ENCODE assay signal across 8 cellular contexts in genomic region chr2:118089015-118089800, GRCh38. TPM values are rescaled to one million over a fixed set of nuclear protein-coding genes. Genes with fewer than 3 reads are reported as not detected.
DNase-seq lines count a peak whose midpoint lies in the region; ATAC-seq and TF ChIP-seq lines count a peak whose summit lies in the region.

No MANE protein-coding gene starts in this region.

- no peaks in the 10 kb centered on the region for H3K9me2 ChIP-seq in OCI-LY1 (ENCODE audit: low read depth, low read length)

- H3K4me1 ChIP-seq in OCI-LY1 (ENCODE audit: insufficient read depth, low read length, severe bottlenecking) (peaks cover 25% of the 10 kb centered on the region), ascending aorta (peaks cover 0 to 23% of the 10 kb centered on the region in 2 donors)

- ATAC-seq in HG02763 (IDR thresholded peaks at IDR 0.05; ENCODE audit: unreplicated experiment) (peak; percentile 31), sciatic nerve (peak; percentile 79)

- no peaks in the 10 kb centered on the region for H4K20me1 ChIP-seq in OCI-LY1 (ENCODE audit: insufficient read depth, low read length)

- TF ChIP-seq CTCF in OCI-LY1 (IDR thresholded peaks at IDR 0.05; ENCODE audit: low read length) = 0 out of 2 replicates have a peak, but pooled peaks have one; percentile 11
- peak in 1 of 3 experiments; percentile 24 for TF ChIP-seq CTCF in ascending aorta (IDR thresholded peaks at IDR 0.05)

- peak overlapping the region; percentile 99 for H3K4me3 ChIP-seq in OCI-LY1 (ENCODE audit: low read depth, low read length, poor library complexity, severe bottlenecking)
- peak overlapping the region; percentile 79 to 90 for H3K4me3 ChIP-seq in ascending aorta
- peak overlapping the region; percentile 84 for H3K4me3 ChIP-seq in iPS-11a (ENCODE audit: low read depth, low read length)

- H3K36me3 ChIP-seq in OCI-LY1 (ENCODE audit: insufficient read depth, low read length) (no peaks in the 10 kb centered on the region), ascending aorta (no peaks in the 10 kb centered on the region)

- H3F3A ChIP-seq in OCI-LY1 (ENCODE audit: insufficient read depth, low read length) = no peaks in the 10 kb centered on the region

- intact Hi-C loops in ascending aorta (cut with DNase I) = loop anchor here (2.0 to 10.0 kb wide), 3 partner anchors 77 to 1278 kb away; partner anchors contain the start of genes C2orf76, CCDC93, DBI and DDX18
- intact Hi-C loops in sciatic nerve (cut with DNase I) = no loop called here

- no peaks in the 10 kb centered on the region for H3K9me3 ChIP-seq in OCI-LY1 (ENCODE audit: low read length)
- no peaks in the 10 kb centered on the region for H3K9me3 ChIP-seq in ascending aorta

- no peak overlapping the region for H3K27ac ChIP-seq in OCI-LY1 (ENCODE audit: low read depth, low read length, poor library complexity, severe bottlenecking)
- peak overlapping the region; percentile 48 to 69 for H3K27ac ChIP-seq in ascending aorta

- H3K4me2 ChIP-seq in OCI-LY1 (ENCODE audit: low read length) = peak overlapping the region; percentile 87

- H2AFZ ChIP-seq in OCI-LY1 (ENCODE audit: low read length) = no peak overlapping the region

- H3K27me3 ChIP-seq in OCI-LY1 (ENCODE audit: insufficient read depth, low read length) (peaks cover 8% of the 10 kb centered on the region; the same call in 1 of the 2 replicates), ascending aorta (no peaks in the 10 kb centered on the region)

- H3K9ac ChIP-seq in OCI-LY1 (ENCODE audit: low read length) = peak overlapping the region; percentile 92

- DNase-seq in activated T-cell treated with anti-CD3 and anti-CD28 coated beads for 48 hours (ENCODE audit: low read depth) (peak; percentile 6), activated T-cell treated with anti-CD3 and anti-CD28 coated beads for 4 hours (no peak), ascending aorta (ENCODE audit: low spot score in 2 of 2) (no peak), sciatic nerve (ENCODE audit: low spot score) (no peak), NCI-H128 (lab: John Stamatoyannopoulos, UW; ENCODE audit: unreplicated experiment) (no peak)

- peaks cover 11% of the 10 kb centered on the region; the same call in 1 of the 2 replicates for H3K79me2 ChIP-seq in OCI-LY1 (ENCODE audit: insufficient read depth, low read length)

RNA-seq across cellular contexts. Expression of gene INSIG2, which starts 0.9 kb away (rescaled TPM):
- total RNA-seq in ascending aorta (64.2 TPM), sciatic nerve (23.2 TPM)
